Comparison of ENCODE assay signal across 8 cellular contexts in genomic region chr1:31373897-31374486, GRCh38. TPM values are rescaled to one million over a fixed set of nuclear protein-coding genes. Genes with fewer than 3 reads are reported as not detected.
A peak's percentile ranks its signal among the peaks of the same experiment; 100 is the strongest.
DNase-seq lines count a peak whose midpoint lies in the region; ATAC-seq and TF ChIP-seq lines count a peak whose summit lies in the region.

No MANE protein-coding gene starts in this region.

- peak overlapping the region; percentile 78 for H3K4me3 Mint-ChIP-seq in GM23338

- H3K27ac ChIP-seq in GM23338 (ENCODE audit: low read depth) (peak overlapping the region; percentile 96), SK-N-MC (no peak overlapping the region), skeletal muscle tissue (ENCODE audit: low read depth, low read length) (peak overlapping the region; percentile 97)

- H3K9me2 ChIP-seq in GM23338 (ENCODE audit: insufficient read depth) = no peaks in the 10 kb centered on the region

- H3K9ac ChIP-seq in SK-N-MC (ENCODE audit: insufficient read length) (no peak overlapping the region), skeletal muscle tissue (ENCODE audit: low read depth in 1 of 3, low read length in 3 of 3) (peak overlapping the region; percentile 54 to 98 (median 69))

- H4K20me1 ChIP-seq in GM23338 (replicated peaks; ENCODE audit: insufficient read depth) = no peaks in the 10 kb centered on the region

- no peaks in the 10 kb centered on the region for H3K36me3 ChIP-seq in GM23338 (ENCODE audit: insufficient read depth)
- H3K36me3 ChIP-seq in SK-N-MC (ENCODE audit: insufficient read depth, low read length) = no peaks in the 10 kb centered on the region
- H3K36me3 ChIP-seq in skeletal muscle tissue (ENCODE audit: control insufficient read depth in 3 of 3, insufficient read depth in 3 of 3, low read length in 3 of 3) = peaks cover 0 to 24% (median 3%) of the 10 kb centered on the region in 3 donors

- H3K79me2 ChIP-seq in GM23338 (replicated peaks; ENCODE audit: insufficient read depth) = no peaks in the 10 kb centered on the region

- DNase-seq in GM23338 (ENCODE audit: low spot score) (no peak), SK-N-MC (ENCODE audit: low read depth, low spot score) (no peak), fibroblast of villous mesenchyme (ENCODE audit: low read depth) (no peak), RKO (ENCODE audit: low spot score) (no peak), OCI-M1 (lab: John Stamatoyannopoulos, UW) (no peak), NCI-H1048 (lab: John Stamatoyannopoulos, UW) (no peak)

- H3K27me3 ChIP-seq in GM23338 (ENCODE audit: insufficient read depth) (no peaks in the 10 kb centered on the region), skeletal muscle tissue (ENCODE audit: control insufficient read depth in 3 of 3, insufficient read depth in 3 of 3, low read length in 3 of 3) (no peaks in the 10 kb centered on the region)

- ATAC-seq in GM23338 (no peak), HG03159 (IDR thresholded peaks at IDR 0.05; ENCODE audit: unreplicated experiment) (no peak)

- H3K9me3 Mint-ChIP-seq in GM23338 = no peaks in the 10 kb centered on the region

- peak overlapping the region; percentile 81 for H3K4me3 ChIP-seq in GM23338
- H3K4me3 ChIP-seq in SK-N-MC = peak overlapping the region; percentile 77
- peak overlapping the region; percentile 56 for H3K4me3 ChIP-seq in fibroblast of villous mesenchyme (ENCODE audit: low read depth, low read length)
- peak overlapping the region; percentile 45 to 99 (median 86) for H3K4me3 ChIP-seq in skeletal muscle tissue (ENCODE audit: low read length in 3 of 3)

- H3K4me2 ChIP-seq in GM23338 = peak overlapping the region; percentile 99

- peak overlapping the region; percentile 91; the same call in 1 of the 2 replicates for H2AFZ ChIP-seq in GM23338

- H3K9me3 ChIP-seq in SK-N-MC (ENCODE audit: low read depth, low read length) = no peaks in the 10 kb centered on the region
- no peaks in the 10 kb centered on the region for H3K9me3 ChIP-seq in skeletal muscle tissue (ENCODE audit: control insufficient read depth in 3 of 3, low read length in 3 of 3)

- H3K27me3 Mint-ChIP-seq in GM23338 (ENCODE audit: insufficient read depth, low read depth, poor library complexity) = peaks cover 9% of the 10 kb centered on the region

- peaks cover 18% of the 10 kb centered on the region; the same call in 1 of the 2 replicates for H3F3A ChIP-seq in GM23338 (replicated peaks; ENCODE audit: low read depth)

- H3K4me1 ChIP-seq in GM23338 (ENCODE audit: insufficient read depth) (peaks cover 35% of the 10 kb centered on the region), skeletal muscle tissue (ENCODE audit: control insufficient read depth in 3 of 3, insufficient read depth in 3 of 3, low read length in 3 of 3) (peaks cover 36 to 56% (median 52%) of the 10 kb centered on the region in 3 donors)

- H3K27ac Mint-ChIP-seq in GM23338 = peak overlapping the region; percentile 94

- peaks cover 39% of the 10 kb centered on the region for H3K4me1 Mint-ChIP-seq in GM23338

- TF ChIP-seq CTCF in GM23338 (conservative IDR thresholded peaks at IDR 0.05; ENCODE audit: low read depth in 2 of 2) = no peak
- TF ChIP-seq CTCF in fibroblast of villous mesenchyme (IDR thresholded peaks at IDR 0.05; ENCODE audit: insufficient read depth, low read depth, low read length) = no peak

- H3K36me3 Mint-ChIP-seq in GM23338 (ENCODE audit: low read depth) = no peaks in the 10 kb centered on the region

TF ChIP-seq in GM23338, 12 proteins besides CTCF, POLR2A, EP300 and RAD21:
- no peak for TF ChIP-seq ZNF331 (CRISPR knock-in tag; IDR thresholded peaks at IDR 0.05; ENCODE audit: low read depth)

RNA-seq across cellular contexts. Expression of gene FABP3, which starts 1.1 kb away (rescaled TPM):
- 19.3 and 27.9 TPM in 2 replicates for total RNA-seq in GM23338 (2014; rRNA removed; shearing (Covaris generic))
- 50.0 and 50.2 TPM in 2 replicates for polyA plus RNA-seq in GM23338 (2016; fragmentation: Nextera tagmentation; extraction: Ambion mirVana)
- total RNA-seq in fibroblast of villous mesenchyme (54.8 and 89.9 TPM in 2 replicates), skeletal muscle tissue (201 TPM)

RNA-seq across cellular contexts. Expression of gene SERINC2, which starts 39.0 kb away (rescaled TPM):
- 18.8 and 20.5 TPM in 2 replicates for total RNA-seq in GM23338 (2014; rRNA removed; shearing (Covaris generic))
- polyA plus RNA-seq in GM23338 (2016; fragmentation: Nextera tagmentation; extraction: Ambion mirVana) = 22.5 and 23.3 TPM in 2 replicates
- total RNA-seq in fibroblast of villous mesenchyme (13.5 and 21.2 TPM in 2 replicates), skeletal muscle tissue (2.1 TPM)
